In the genomic region with DNA sequence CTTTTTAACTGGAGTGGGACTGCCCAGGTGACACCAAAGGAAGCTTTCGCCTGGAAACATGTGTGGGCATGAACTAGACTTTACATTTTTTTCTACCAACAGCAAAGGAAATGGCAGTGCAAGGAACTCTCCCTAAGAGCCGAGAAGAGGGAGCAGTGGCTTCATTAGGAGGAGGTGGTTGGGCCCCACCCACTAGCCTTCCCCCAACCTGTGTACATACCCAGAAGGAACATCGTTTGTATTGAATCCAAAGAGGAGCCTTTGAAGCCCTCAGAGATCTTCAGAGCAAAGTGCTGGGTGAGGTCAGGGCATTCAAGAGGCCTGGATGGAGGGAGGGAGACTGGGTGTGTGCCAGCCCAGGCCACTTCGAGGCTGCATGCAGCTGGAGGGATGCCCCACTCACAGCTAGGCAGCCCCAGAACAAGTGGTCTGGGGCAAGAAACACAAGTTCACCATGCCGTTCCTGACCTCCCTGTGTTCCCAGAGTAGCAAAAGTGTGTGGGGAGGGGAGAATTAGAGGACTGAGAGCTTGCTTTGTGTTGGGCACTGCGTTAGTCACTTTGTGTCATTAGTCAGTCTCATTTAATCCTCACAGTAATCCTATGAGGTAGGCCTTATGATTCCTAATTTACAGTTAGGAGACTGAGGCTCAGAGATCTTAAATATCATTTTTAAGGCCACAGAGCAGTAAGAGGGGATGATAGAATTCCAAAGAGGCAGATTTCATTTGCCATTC, we compare ENCODE assay signal across 17 cellular contexts.
A peak's percentile ranks its signal among the peaks of the same experiment; 100 is the strongest.
DNase-seq lines count a peak whose midpoint lies in the region; ATAC-seq and TF ChIP-seq lines count a peak whose summit lies in the region.
"Had no signal": no experiment of that assay in that cellular context is flagged by ENCODE, and none has a peak within 500 bp of the region (broad histone marks: within the 10 kb centered on the region; RNA-seq: fewer than 3 reads in every experiment).

No MANE protein-coding gene starts in this region.

- no peak overlapping the region for H3K9ac ChIP-seq in smooth muscle cell (ENCODE audit: low read depth)

- H3F3A ChIP-seq in smooth muscle cell (ENCODE audit: low read depth), result no peaks in the 10 kb centered on the region

- DNase-seq in T-helper 1 cell (no peak), RKO (ENCODE audit: low spot score) (peak; percentile 23), left ventricle myocardium superior (peak; percentile 65), smooth muscle cell (lab: John Stamatoyannopoulos, UW; ENCODE audit: unreplicated experiment) (no peak), mucosa of gallbladder (ENCODE audit: low spot score) (no peak), erythroblast (lab: John Stamatoyannopoulos, UW) (no peak)
- DNase-seq: activated CD4-positive, CD25-positive, alpha-beta regulatory T cell treated with anti-CD3 and anti-CD28 coated beads, Interleukin-2, amount 50 U/mL, for 72 hours; activated T-cell treated with anti-CD3 and anti-CD28 coated beads for 4 hours; adrenal gland; NCI-H1417 treated with DMSO at 0.1 percent for 48 hours; NCI-H446; PC-9; stimulated activated CD8-positive, alpha-beta memory T cell treated with anti-CD3 and anti-CD28 coated beads, Interleukin-4, amount 100 ng/mL, for 48 hours had no signal

- TF ChIP-seq POLR2A in erythroblast (IDR thresholded peaks at IDR 0.05; ENCODE audit: low read length), result no peak

- intact Hi-C loops in left ventricle myocardium superior (cut with micrococcal nuclease), result no loop called here

- no peaks in the 10 kb centered on the region for H3K36me3 ChIP-seq in smooth muscle cell (ENCODE audit: low read depth)
- H3K36me3 ChIP-seq: adrenal gland had no signal

- peak overlapping the region; percentile 11 for H3K4me3 Mint-ChIP-seq in T-helper 1 cell treated with Interleukin-12 subunit alpha and Interleukin-12 subunit beta and Interleukin-4 antibody, amounts not matched to agents 30 μg/mL and 1 μg/mL, for 36 hours
- H3K4me3 Mint-ChIP-seq: GM23338, type B pancreatic cell had no signal

- peaks cover 23% of the 10 kb centered on the region for H3K4me1 ChIP-seq in smooth muscle cell (ENCODE audit: low read depth)
- H3K4me1 ChIP-seq: adrenal gland had no signal

- no peak overlapping the region for H3K27ac Mint-ChIP-seq in T-helper 1 cell treated with Interleukin-12 subunit alpha and Interleukin-12 subunit beta and Interleukin-4 antibody, amounts not matched to agents 30 μg/mL and 1 μg/mL, for 36 hours
- H3K27ac Mint-ChIP-seq: GM23338, type B pancreatic cell had no signal

- no peaks in the 10 kb centered on the region for H3K27me3 ChIP-seq in smooth muscle cell (ENCODE audit: low read depth)
- H3K27me3 ChIP-seq: adrenal gland had no signal

- no peaks in the 10 kb centered on the region for H3K9me3 ChIP-seq in smooth muscle cell (replicated peaks; ENCODE audit: low read depth)
- H3K9me3 ChIP-seq: adrenal gland had no signal

- no peak for TF ChIP-seq CTCF in smooth muscle cell (IDR thresholded peaks at IDR 0.05; ENCODE audit: borderline replicate concordance, insufficient read depth, poor library complexity, severe bottlenecking)

- H3K27ac ChIP-seq in smooth muscle cell (ENCODE audit: low read depth), result peak overlapping the region; percentile 48
- H3K27ac ChIP-seq: adrenal gland, PC-9 had no signal

- peak overlapping the region; percentile 31 for H3K4me2 ChIP-seq in smooth muscle cell
- H3K4me2 ChIP-seq: GM23338, PC-9 had no signal

- 64% methylated on average over 6 of the region's 6 CpGs for WGBS in smooth muscle cell (ENCODE audit: low lambda C conversion rate)

- peaks cover 9% of the 10 kb centered on the region for H3K36me3 Mint-ChIP-seq in T-helper 1 cell treated with Interleukin-12 subunit alpha and Interleukin-12 subunit beta and Interleukin-4 antibody, amounts not matched to agents 30 μg/mL and 1 μg/mL, for 36 hours (ENCODE audit: low read depth)
- H3K36me3 Mint-ChIP-seq: type B pancreatic cell had no signal

- no peak overlapping the region for H2AFZ ChIP-seq in smooth muscle cell (ENCODE audit: low read depth)
- H2AFZ ChIP-seq: GM23338, PC-9 had no signal

- peaks cover 25% of the 10 kb centered on the region for H3K4me1 Mint-ChIP-seq in T-helper 1 cell treated with Interleukin-12 subunit alpha and Interleukin-12 subunit beta and Interleukin-4 antibody, amounts not matched to agents 30 μg/mL and 1 μg/mL, for 36 hours (ENCODE audit: low read depth)

- H3K9me3 Mint-ChIP-seq in T-helper 1 cell treated with Interleukin-12 subunit alpha and Interleukin-12 subunit beta and Interleukin-4 antibody, amounts not matched to agents 30 μg/mL and 1 μg/mL, for 36 hours, result peaks cover 13% of the 10 kb centered on the region
- H3K9me3 Mint-ChIP-seq: GM23338, type B pancreatic cell had no signal

- H4K20me1 ChIP-seq in smooth muscle cell (ENCODE audit: low read depth), result no peaks in the 10 kb centered on the region

- H3K27me3 Mint-ChIP-seq in T-helper 1 cell treated with Interleukin-12 subunit alpha and Interleukin-12 subunit beta and Interleukin-4 antibody, amounts not matched to agents 30 μg/mL and 1 μg/mL, for 36 hours (ENCODE audit: low read depth), result no peaks in the 10 kb centered on the region

- no peaks in the 10 kb centered on the region for H3K79me2 ChIP-seq in smooth muscle cell (ENCODE audit: low read depth)

- ATAC-seq in left ventricle myocardium superior, result peak; percentile 85
- ATAC-seq in HG03097 (IDR thresholded peaks at IDR 0.05; ENCODE audit: low FRiP score, unreplicated experiment), result no peak
- ATAC-seq: GM23338 had no signal

- H3K4me3 ChIP-seq in smooth muscle cell, result no peak overlapping the region
- H3K4me3 ChIP-seq: adrenal gland, GM23338, PC-9 had no signal

Comparison
In these comparisons a context has a peak if more than half of its experiments do, and no peak if none do; other contexts are left out.
1. DNase-seq: peak in RKO (single experiment) and left ventricle myocardium superior (single experiment); none in T-helper 1 cell (0 of 5), smooth muscle cell (single experiment), mucosa of gallbladder (single experiment) and erythroblast (0 of 2).